ENCODE assay signal across 8 cellular contexts in genomic region chr18:78986018-78986481, GRCh38. TPM values are rescaled to one million over a fixed set of nuclear protein-coding genes. Genes with fewer than 3 reads are reported as not detected.
A peak's percentile ranks its signal among the peaks of the same experiment; 100 is the strongest.
DNase-seq lines count a peak whose midpoint lies in the region; ATAC-seq and TF ChIP-seq lines count a peak whose summit lies in the region.

No MANE protein-coding gene starts in this region.

- H3K9me3 ChIP-seq in HUES48 (ENCODE audit: control insufficient read depth, insufficient read depth, low read length) (no peaks in the 10 kb centered on the region), SK-N-SH (no peaks in the 10 kb centered on the region), iPS-18a (ENCODE audit: control insufficient read depth, low read depth, low read length) (no peaks in the 10 kb centered on the region)

- DNase-seq in SK-N-SH, result peak; percentile 58
- DNase-seq in effector CD4-positive, alpha-beta T cell, result no peak
- no peak for DNase-seq in activated naive CD4-positive, alpha-beta T cell treated with Interleukin-2 at 50 U/mL for 16 hours

- no peak overlapping the region for H2AFZ ChIP-seq in SK-N-SH (ENCODE audit: low read depth)

- peak; percentile 72 for TF ChIP-seq RAD21 in SK-N-SH (IDR thresholded peaks at IDR 0.05; ENCODE audit: low read length)

- no peaks in the 10 kb centered on the region for H3K79me2 ChIP-seq in SK-N-SH (ENCODE audit: insufficient read depth)

- TF ChIP-seq CTCF in C4-2B (conservative IDR thresholded peaks at IDR 0.05) (peak; percentile 34), SK-N-SH (IDR thresholded peaks at IDR 0.05) (peak; percentile 63)

- H3F3A ChIP-seq in SK-N-SH (replicated peaks; ENCODE audit: insufficient read depth), result no peaks in the 10 kb centered on the region

- no peak overlapping the region for H3K27ac ChIP-seq in C4-2B
- no peak overlapping the region for H3K27ac ChIP-seq in HUES48 (ENCODE audit: low read depth, low read length)
- H3K27ac ChIP-seq in SK-N-SH (ENCODE audit: low read depth in 2 of 2, low read length in 1 of 2), result no peak overlapping the region
- H3K27ac ChIP-seq in iPS-18a (ENCODE audit: low read length), result no peak overlapping the region

- no peak for TF ChIP-seq EP300 in SK-N-SH (IDR thresholded peaks at IDR 0.05; ENCODE audit: borderline replicate concordance in 1 of 2, low read depth in 1 of 2, low read length in 1 of 2)

- H3K9ac ChIP-seq in HUES48 (ENCODE audit: low read depth, low read length), result no peak overlapping the region
- no peak overlapping the region for H3K9ac ChIP-seq in SK-N-SH
- peak overlapping the region; percentile 35 for H3K9ac ChIP-seq in iPS-18a (ENCODE audit: low read length)

- H4K20me1 ChIP-seq in SK-N-SH (ENCODE audit: insufficient read depth), result no peaks in the 10 kb centered on the region

- H3K4me3 ChIP-seq in HUES48 (ENCODE audit: low read depth, low read length) (peak overlapping the region; percentile 82), SK-N-SH (ENCODE audit: low read depth in 2 of 2, low read length in 1 of 2) (no peak overlapping the region), iPS-18a (ENCODE audit: low read length) (peak overlapping the region; percentile 81)

- H3K36me3 ChIP-seq in HUES48 (ENCODE audit: control insufficient read depth, insufficient read depth, low read length), result no peaks in the 10 kb centered on the region
- no peaks in the 10 kb centered on the region for H3K36me3 ChIP-seq in SK-N-SH (replicated peaks in 1 of 2; ENCODE audit: control insufficient read depth in 1 of 2, insufficient read depth in 2 of 2, low read length in 1 of 2)
- H3K36me3 ChIP-seq in iPS-18a (ENCODE audit: control insufficient read depth, low read depth, low read length), result no peaks in the 10 kb centered on the region

- no peak overlapping the region for H3K4me2 ChIP-seq in SK-N-SH

- POLR2A ChIA-PET in SK-N-SH (lab: Yijun Ruan, JAX), result no interaction called here

- H3K4me1 ChIP-seq in HUES48 (ENCODE audit: control insufficient read depth, insufficient read depth, low read length) (peaks cover 83% of the 10 kb centered on the region), SK-N-SH (ENCODE audit: control insufficient read depth in 1 of 2, insufficient read depth in 2 of 2, low read depth in 1 of 2, low read length in 1 of 2) (no peaks in the 10 kb centered on the region), iPS-18a (ENCODE audit: control insufficient read depth, low read depth, low read length) (peaks cover 81% of the 10 kb centered on the region)

- 5% methylated on average over 20 of the region's 20 CpGs for WGBS in SK-N-SH (ENCODE audit: low lambda C conversion rate)

- H3K9me2 ChIP-seq in SK-N-SH, result no peaks in the 10 kb centered on the region

- CTCF ChIA-PET in SK-N-SH (lab: Yijun Ruan, JAX), result interaction anchor here (0.7 to 3.7 kb wide), 11 partner anchors 8 to 1236 kb away, joined by 3 to 22 read pairs (median 3); no protein-coding TSS in a partner anchor

- ATAC-seq in HG02623 (IDR thresholded peaks at IDR 0.05; ENCODE audit: unreplicated experiment) (no peak), GM18907 (IDR thresholded peaks at IDR 0.05; ENCODE audit: unreplicated experiment) (no peak)

- peaks cover 9% of the 10 kb centered on the region; the same call in 1 of the 2 replicates for H3K27me3 ChIP-seq in HUES48 (ENCODE audit: control insufficient read depth, insufficient read depth, low read length)
- H3K27me3 ChIP-seq in SK-N-SH (ENCODE audit: insufficient read depth), result peaks cover 53% of the 10 kb centered on the region
- H3K27me3 ChIP-seq in iPS-18a (ENCODE audit: control insufficient read depth, insufficient read depth, low read length), result peaks cover 46% of the 10 kb centered on the region

TF ChIP-seq in SK-N-SH, 30 proteins besides CTCF, POLR2A, EP300 and RAD21:
- TF ChIP-seq SMC3 (IDR thresholded peaks at IDR 0.05; ENCODE audit: low read depth, low read length) (no peak; the same call in 1 of the 2 replicates), YY1 (IDR thresholded peaks at IDR 0.05; ENCODE audit: low read depth) (no peak)
- TF ChIP-seq, protein P1, sequence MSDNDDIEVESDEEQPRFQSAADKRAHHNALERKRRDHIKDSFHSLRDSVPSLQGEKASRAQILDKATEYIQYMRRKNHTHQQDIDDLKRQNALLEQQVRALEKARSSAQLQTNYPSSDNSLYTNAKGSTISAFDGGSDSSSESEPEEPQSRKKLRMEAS (IDR thresholded peaks at IDR 0.05; ENCODE audit: low read depth), result peak; percentile 24; the same call in 1 of the 2 replicates
TF ChIP-seq in SK-N-SH: peak in this region for 1.

RNA-seq across cellular contexts. Expression of gene SALL3, which starts 6.4 kb away (rescaled TPM):
- polyA plus RNA-seq in SK-N-SH (2012; rRNA removed), result not detected in 2 replicates
- not detected in 2 replicates for polyA plus RNA-seq in SK-N-SH (2012; cell fraction: cytosol; rRNA removed)
- polyA plus RNA-seq in SK-N-SH (2012; cell fraction: nucleus; rRNA removed), result not detected in 2 replicates

Comparison
In these comparisons a context has a peak if more than half of its experiments do, and no peak if none do; other contexts are left out.
1. H3K4me3 ChIP-seq: peak in HUES48 (single experiment) and iPS-18a (single experiment); none in SK-N-SH (0 of 2).